7 cellular contexts compared by ENCODE assay signal in the genomic region with DNA sequence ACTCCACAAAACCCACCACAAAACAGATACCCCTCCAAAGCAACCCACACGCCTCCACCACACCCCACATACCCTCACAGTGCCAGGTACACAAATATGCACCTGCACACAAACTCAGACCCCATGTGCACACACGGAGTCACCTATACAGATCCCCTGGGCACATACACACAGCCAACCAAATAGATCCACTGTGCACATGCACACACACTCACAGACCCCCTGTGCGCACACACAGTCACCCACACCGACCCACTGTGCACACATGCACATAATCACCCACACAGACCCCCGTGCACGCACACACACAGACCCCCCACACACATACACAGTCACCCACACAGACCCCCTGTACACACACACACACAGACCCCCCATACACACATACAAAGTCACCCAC.
"Had no signal": no experiment of that assay in that cellular context is flagged by ENCODE, and none has a peak within 500 bp of the region (broad histone marks: within the 10 kb centered on the region; RNA-seq: fewer than 3 reads in every experiment).

No MANE protein-coding gene starts in this region.

- ATAC-seq: HCT116 had no signal

- H3K9ac ChIP-seq: GM23248 had no signal

- H3K4me3 ChIP-seq: GM23248, HAP-1 had no signal

- H3K4me1 ChIP-seq: HAP-1 had no signal

- H3K27ac ChIP-seq: GM23248 had no signal

- H2AFZ ChIP-seq: GM23248 had no signal

- H3K36me3 ChIP-seq: HAP-1 had no signal

- H3K9me3 ChIP-seq: HAP-1 had no signal

- DNase-seq: GM23248, GOT3, H7, HFFc6, KBM-7 had no signal
